Comparison of ENCODE assay signal across 11 cellular contexts in genomic region chr3:177131927-177132636, GRCh38.
A peak's percentile ranks its signal among the peaks of the same experiment; 100 is the strongest.
DNase-seq lines count a peak whose midpoint lies in the region; ATAC-seq and TF ChIP-seq lines count a peak whose summit lies in the region.
"Had no signal": no experiment of that assay in that cellular context is flagged by ENCODE, and none has a peak within 500 bp of the region (broad histone marks: within the 10 kb centered on the region; RNA-seq: fewer than 3 reads in every experiment).

No MANE protein-coding gene starts in this region.

- no peak for ATAC-seq in stimulated activated naive CD8-positive, alpha-beta T cell treated with anti-CD3 and anti-CD28 coated beads, Interleukin-15, Interleukin-2, amounts not matched to agents 100 U/mL and 50 U/mL, for 24 hours
- ATAC-seq: heart left ventricle had no signal

- peak overlapping the region; percentile 22 for H3K27ac Mint-ChIP-seq in stimulated activated naive CD8-positive, alpha-beta T cell treated with anti-CD3 and anti-CD28 coated beads, Interleukin-15, Interleukin-2, amounts not matched to agents 100 ng/mL and 50 ng/mL, for 24 hours
- peak overlapping the region; percentile 0 for H3K27ac Mint-ChIP-seq in endothelial cell (ENCODE audit: unreplicated experiment)
- peak overlapping the region; percentile 13 for H3K27ac Mint-ChIP-seq in type B pancreatic cell

- peaks cover 62% of the 10 kb centered on the region for H3K4me1 Mint-ChIP-seq in stimulated activated naive CD8-positive, alpha-beta T cell treated with anti-CD3 and anti-CD28 coated beads, Interleukin-15, Interleukin-2, amounts not matched to agents 100 ng/mL and 50 ng/mL, for 24 hours (ENCODE audit: low read depth)
- H3K4me1 Mint-ChIP-seq in endothelial cell (ENCODE audit: unreplicated experiment) (peaks cover 26% of the 10 kb centered on the region), type B pancreatic cell (ENCODE audit: unreplicated experiment) (peaks cover 32% of the 10 kb centered on the region)

- no peak for DNase-seq in stimulated activated naive CD8-positive, alpha-beta T cell treated with anti-CD3 and anti-CD28 coated beads, Interleukin-15, Interleukin-2, amounts not matched to agents 100 U/mL and 50 U/mL, for 24 hours
- DNase-seq in NCI-H2107 treated with DMSO at 0.1 percent for 48 hours (lab: John Stamatoyannopoulos, UW; ENCODE audit: unreplicated experiment), result peak; percentile 94
- DNase-seq in endothelial cell (ENCODE audit: low spot score), result no peak
- no peak for DNase-seq in type B pancreatic cell (ENCODE audit: extremely low spot score, unreplicated experiment)
- DNase-seq in central memory CD4-positive, alpha-beta T cell, result no peak
- DNase-seq in UCSD-AML1 (lab: John Stamatoyannopoulos, UW; ENCODE audit: unreplicated experiment), result no peak
- no peak for DNase-seq in amygdala (lab: John Stamatoyannopoulos, UW)
- DNase-seq: heart left ventricle, NCI-H1105, OCI-M1 had no signal

- no peak overlapping the region for H3K4me3 Mint-ChIP-seq in stimulated activated naive CD8-positive, alpha-beta T cell treated with anti-CD3 and anti-CD28 coated beads, Interleukin-15, Interleukin-2, amounts not matched to agents 100 ng/mL and 50 ng/mL, for 24 hours
- H3K4me3 Mint-ChIP-seq in endothelial cell (ENCODE audit: unreplicated experiment) (no peak overlapping the region), type B pancreatic cell (peak overlapping the region; percentile 9)

- H3K27me3 Mint-ChIP-seq in stimulated activated naive CD8-positive, alpha-beta T cell treated with anti-CD3 and anti-CD28 coated beads, Interleukin-15, Interleukin-2, amounts not matched to agents 100 ng/mL and 50 ng/mL, for 24 hours, result no peaks in the 10 kb centered on the region
- H3K27me3 Mint-ChIP-seq in endothelial cell (ENCODE audit: unreplicated experiment) (peaks cover 1% of the 10 kb centered on the region), type B pancreatic cell (no peaks in the 10 kb centered on the region)

- H3K36me3 Mint-ChIP-seq in stimulated activated naive CD8-positive, alpha-beta T cell treated with anti-CD3 and anti-CD28 coated beads, Interleukin-15, Interleukin-2, amounts not matched to agents 100 ng/mL and 50 ng/mL, for 24 hours (ENCODE audit: low read depth), result peaks cover 70% of the 10 kb centered on the region
- peaks cover 4% of the 10 kb centered on the region for H3K36me3 Mint-ChIP-seq in endothelial cell (ENCODE audit: low read depth, unreplicated experiment)
- peaks cover 45% of the 10 kb centered on the region for H3K36me3 Mint-ChIP-seq in type B pancreatic cell

- TF ChIP-seq CTCF in endothelial cell (IDR thresholded peaks at IDR 0.05; ENCODE audit: unreplicated experiment), result no peak
- TF ChIP-seq CTCF in type B pancreatic cell (conservative IDR thresholded peaks at IDR 0.05), result no peak

- peaks cover 3% of the 10 kb centered on the region for H3K9me3 Mint-ChIP-seq in stimulated activated naive CD8-positive, alpha-beta T cell treated with anti-CD3 and anti-CD28 coated beads, Interleukin-15, Interleukin-2, amounts not matched to agents 100 ng/mL and 50 ng/mL, for 24 hours
- H3K9me3 Mint-ChIP-seq in endothelial cell (ENCODE audit: unreplicated experiment) (no peaks in the 10 kb centered on the region), type B pancreatic cell (peaks cover 13% of the 10 kb centered on the region)
